In the genomic region with DNA sequence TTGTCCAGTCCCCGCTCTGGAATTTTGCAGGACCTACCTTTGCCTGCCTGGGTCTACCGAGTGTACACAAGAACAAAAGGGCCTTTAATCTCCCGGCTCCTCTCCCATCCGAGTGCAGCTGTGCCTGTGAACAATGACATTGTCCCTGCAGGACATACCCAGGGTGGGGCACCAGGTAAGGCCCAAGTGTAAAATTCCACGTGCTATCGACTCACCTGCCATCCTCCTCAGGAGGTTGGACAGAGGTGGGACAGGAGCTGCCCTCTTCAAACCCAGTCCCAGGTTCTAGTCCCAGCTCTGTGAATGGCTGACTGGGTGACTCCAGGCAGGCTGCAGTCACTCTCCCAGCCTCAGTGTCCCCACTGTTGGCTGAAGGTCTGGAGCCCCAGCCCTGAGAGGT, we compare ENCODE assay signal across 13 cellular contexts.
A peak's percentile ranks its signal among the peaks of the same experiment; 100 is the strongest.
DNase-seq lines count a peak whose midpoint lies in the region; ATAC-seq and TF ChIP-seq lines count a peak whose summit lies in the region.
"Had no signal": no experiment of that assay in that cellular context is flagged by ENCODE, and none has a peak within 500 bp of the region (broad histone marks: within the 10 kb centered on the region; RNA-seq: fewer than 3 reads in every experiment).

No MANE protein-coding gene starts in this region.

- no peak overlapping the region for H4K91ac ChIP-seq in neuronal stem cell (ENCODE audit: low read depth, low read length, poor library complexity)

- no peak overlapping the region for H3K14ac ChIP-seq in neuronal stem cell (ENCODE audit: low read length)

- no peak overlapping the region for H3K4me2 ChIP-seq in neuronal stem cell (ENCODE audit: insufficient read depth, low read length, poor library complexity, severe bottlenecking)

- no peak overlapping the region for H2BK15ac ChIP-seq in neuronal stem cell (ENCODE audit: low read length)

- H3K18ac ChIP-seq in neuronal stem cell (ENCODE audit: low read length), result peak overlapping the region; percentile 60

- H3K4me3 ChIP-seq in body of pancreas, result no peak overlapping the region
- H3K4me3 ChIP-seq in neuronal stem cell (ENCODE audit: low read length in 2 of 2), result no peak overlapping the region
- H3K4me3 ChIP-seq: MG63 had no signal

- H2BK120ac ChIP-seq in neuronal stem cell (ENCODE audit: low read depth, low read length), result no peak overlapping the region

- DNase-seq in DMS53 (lab: John Stamatoyannopoulos, UW) (peak; percentile 40), DMS53 treated with DMSO at 0.1 percent for 48 hours (lab: John Stamatoyannopoulos, UW; ENCODE audit: unreplicated experiment) (no peak), DMS153 treated with DMSO at 0.1 percent for 48 hours (lab: John Stamatoyannopoulos, UW; ENCODE audit: unreplicated experiment) (peak; percentile 23), body of pancreas (no peak), neuronal stem cell (ENCODE audit: low spot score) (no peak), NCI-H187 treated with DMSO at 0.1 percent for 48 hours (lab: John Stamatoyannopoulos, UW) (no peak), C1 segment of cervical spinal cord (lab: John Stamatoyannopoulos, UW) (no peak), SKM-1 (lab: John Stamatoyannopoulos, UW; ENCODE audit: unreplicated experiment) (no peak)
- DNase-seq: CD4-positive, alpha-beta memory T cell; HFFc6; MG63; NCI-H187 had no signal

- H3K27me3 ChIP-seq in body of pancreas, result no peaks in the 10 kb centered on the region
- H3K27me3 ChIP-seq in neuronal stem cell (ENCODE audit: control insufficient read depth in 3 of 3, insufficient read depth in 3 of 3, low read depth in 1 of 3, low read length in 3 of 3), result peaks cover 0 to 8% (median 0%) of the 10 kb centered on the region in 3 experiments
- H3K27me3 ChIP-seq: MG63 had no signal

- no peaks in the 10 kb centered on the region for H3K79me1 ChIP-seq in neuronal stem cell (ENCODE audit: low read depth, low read length)

- intact Hi-C loops in body of pancreas (cut with DNase I), result loop anchor here (5.0 kb wide), 1 partner anchor 54 kb away; no protein-coding TSS in a partner anchor

- peak; percentile 24 for ATAC-seq in body of pancreas

- no peak overlapping the region for H2AFZ ChIP-seq in neuronal stem cell (ENCODE audit: low read length)

- WGBS in body of pancreas, 2 donors, result 65 to 90% methylated on average over 6 of the region's 6 CpGs
- WGBS in neuronal stem cell (ENCODE audit: extremely low coverage in 2 of 2, insufficient read length in 2 of 2, insufficient replicate concordance in 1 of 2), 2 donors, result no CpG with 5 or more reads among the region's 6 CpGs

- H2BK5ac ChIP-seq in neuronal stem cell (ENCODE audit: low read length), result no peak overlapping the region

- H3K4me1 ChIP-seq in body of pancreas, result no peaks in the 10 kb centered on the region
- H3K4me1 ChIP-seq in neuronal stem cell (ENCODE audit: control insufficient read depth in 2 of 2, insufficient read depth in 1 of 2, low read depth in 1 of 2, low read length in 2 of 2), result peaks cover 8 to 20% of the 10 kb centered on the region in 2 donors

- no peak overlapping the region for H3K23ac ChIP-seq in neuronal stem cell (ENCODE audit: low read depth, low read length, poor library complexity)

- TF ChIP-seq CTCF in body of pancreas (IDR thresholded peaks at IDR 0.05), result no peak

- no peaks in the 10 kb centered on the region for H3K9me3 ChIP-seq in body of pancreas
- H3K9me3 ChIP-seq in neuronal stem cell (replicated peaks in 1 of 2; ENCODE audit: control insufficient read depth in 2 of 2, insufficient read depth in 1 of 2, low read depth in 1 of 2, low read length in 2 of 2), result no peaks in the 10 kb centered on the region
- H3K9me3 ChIP-seq: MG63 had no signal

- no peak overlapping the region for H4K8ac ChIP-seq in neuronal stem cell (ENCODE audit: low read depth, low read length)

- H3K27ac ChIP-seq in body of pancreas (no peak overlapping the region), neuronal stem cell (replicated peaks; ENCODE audit: low read length) (no peak overlapping the region)
- H3K27ac ChIP-seq: 22Rv1 had no signal

- TF ChIP-seq POLR2A in body of pancreas (IDR thresholded peaks at IDR 0.05), result no peak

- H3K4ac ChIP-seq in neuronal stem cell (ENCODE audit: low read length), result no peak overlapping the region

- no peak overlapping the region for H2BK12ac ChIP-seq in neuronal stem cell (ENCODE audit: low read length)

- peak overlapping the region; percentile 4 for H3K9ac ChIP-seq in neuronal stem cell (ENCODE audit: low read depth, low read length, poor library complexity)

- peak overlapping the region; percentile 34 for H2AK5ac ChIP-seq in neuronal stem cell (ENCODE audit: low read depth, low read length)

- H3K36me3 ChIP-seq in body of pancreas (replicated peaks in 1 of 2; ENCODE audit: insufficient read depth in 1 of 2, low read depth in 2 of 2), result no peaks in the 10 kb centered on the region
- H3K36me3 ChIP-seq in neuronal stem cell (replicated peaks in 1 of 2; ENCODE audit: control insufficient read depth in 2 of 2, insufficient read depth in 2 of 2, low read length in 2 of 2), result no peaks in the 10 kb centered on the region
- H3K36me3 ChIP-seq: MG63 had no signal

Comparison
In these comparisons a context has a peak if more than half of its experiments do, and no peak if none do; other contexts are left out.
1. DNase-seq: peak in DMS53 (single experiment) and DMS153 treated with DMSO at 0.1 percent for 48 hours (single experiment); none in DMS53 treated with DMSO at 0.1 percent for 48 hours (single experiment), body of pancreas (0 of 4), neuronal stem cell (single experiment), NCI-H187 treated with DMSO at 0.1 percent for 48 hours (single experiment), C1 segment of cervical spinal cord (0 of 14) and SKM-1 (single experiment).